26 cellular contexts compared by ENCODE assay signal in genomic region chr11:71249301-71249700, GRCh38. TPM values are rescaled to one million over a fixed set of nuclear protein-coding genes. Genes with fewer than 3 reads are reported as not detected.
DNase-seq lines count a peak whose midpoint lies in the region; ATAC-seq and TF ChIP-seq lines count a peak whose summit lies in the region.
"Had no signal": no experiment of that assay in that cellular context is flagged by ENCODE, and none has a peak within 500 bp of the region (broad histone marks: within the 10 kb centered on the region; RNA-seq: fewer than 3 reads in every experiment).

No MANE protein-coding gene starts in this region.

- no peak overlapping the region for H2AFZ ChIP-seq in PC-9

- no peaks in the 10 kb centered on the region for H3K9me3 Mint-ChIP-seq in Caco-2 (ENCODE audit: unreplicated experiment)
- no peaks in the 10 kb centered on the region for H3K9me3 Mint-ChIP-seq in progenitor cell of endocrine pancreas (ENCODE audit: low read depth)
- H3K9me3 Mint-ChIP-seq: activated CD4-positive, alpha-beta T cell treated with anti-CD3 and anti-CD28 coated beads, Interleukin-2, amount 10 ng/mL, durations not matched to agents 7 days and 5 days; CD4-positive, alpha-beta T cell; IgD-negative memory B cell; naive thymus-derived CD8-positive, alpha-beta T cell; T-helper 2 cell treated with Interferon-gamma antibody and Interleukin-4, amounts not matched to agents 5 μg/mL and 100 μg/mL, for 36 hours had no signal

- intact Hi-C loops in Caco-2 (cut with micrococcal nuclease; ENCODE audit: unreplicated experiment) = no loop called here
- intact Hi-C loops in PC-9 (cut with micrococcal nuclease; ENCODE audit: unreplicated experiment) = no loop called here
- intact Hi-C loops in gastrocnemius medialis (cut with DNase I; ENCODE audit: low total_unique reads) = no loop called here

- H3K36me3 ChIP-seq in Caco-2 (ENCODE audit: control insufficient read depth, insufficient read depth, low read length) = no peaks in the 10 kb centered on the region; the same call in none of the 2 replicates
- H3K36me3 ChIP-seq in PC-9 (ENCODE audit: low read depth) = no peaks in the 10 kb centered on the region
- no peaks in the 10 kb centered on the region for H3K36me3 ChIP-seq in iPS-18a (ENCODE audit: control insufficient read depth, low read depth, low read length)
- no peaks in the 10 kb centered on the region for H3K36me3 ChIP-seq in gastrocnemius medialis
- H3K36me3 ChIP-seq: breast epithelium, Peyer's patch, WERI-Rb-1 had no signal

- H3K4me3 Mint-ChIP-seq in Caco-2 (ENCODE audit: unreplicated experiment) (peak overlapping the region; percentile 83), progenitor cell of endocrine pancreas (ENCODE audit: low read depth) (peak overlapping the region; percentile 78)
- H3K4me3 Mint-ChIP-seq: activated CD4-positive, alpha-beta T cell treated with anti-CD3 and anti-CD28 coated beads, Interleukin-2, amount 10 ng/mL, durations not matched to agents 7 days and 5 days; activated naive CD8-positive, alpha-beta T cell; CD4-positive, alpha-beta T cell; naive thymus-derived CD8-positive, alpha-beta T cell; T-helper 2 cell treated with Interferon-gamma antibody and Interleukin-4, amounts not matched to agents 5 μg/mL and 100 μg/mL, for 36 hours had no signal

- H3K4me2 ChIP-seq in PC-9 = 0 out of 2 replicates have a peak overlapping the region, but pooled peaks have one; percentile 20

- H3K27ac Mint-ChIP-seq in Caco-2 (ENCODE audit: unreplicated experiment) (peak overlapping the region; percentile 82), progenitor cell of endocrine pancreas (no peak overlapping the region)
- H3K27ac Mint-ChIP-seq: activated CD4-positive, alpha-beta T cell treated with anti-CD3 and anti-CD28 coated beads, Interleukin-2, amount 10 ng/mL, durations not matched to agents 7 days and 5 days; activated naive CD8-positive, alpha-beta T cell; CD4-positive, alpha-beta T cell; IgD-negative memory B cell; naive thymus-derived CD8-positive, alpha-beta T cell; T-helper 2 cell treated with Interferon-gamma antibody and Interleukin-4, amounts not matched to agents 5 μg/mL and 100 μg/mL, for 36 hours had no signal

- TF ChIP-seq POLR2A in gastrocnemius medialis (IDR thresholded peaks at IDR 0.05) = no peak

- CTCF ChIA-PET in Caco-2 (lab: Charles Lee) = interaction anchor here (1.4 kb wide), 1 partner anchor 198 kb away, joined by 6 read pairs; the partner anchor contains the start of gene DHCR7
- CTCF ChIA-PET in PC-9 (lab: Charles Lee) = no interaction called here

- H3K36me3 Mint-ChIP-seq in Caco-2 (ENCODE audit: insufficient read depth, unreplicated experiment) (peaks cover 72% of the 10 kb centered on the region), progenitor cell of endocrine pancreas (ENCODE audit: insufficient read depth) (peaks cover under 1% of the 10 kb centered on the region)
- H3K36me3 Mint-ChIP-seq: activated naive CD8-positive, alpha-beta T cell had no signal

- in situ Hi-C loops in gastrocnemius medialis (cut with MboI; ENCODE audit: low sequenced_read_pairs in 4 of 4) = no loop called here

- H3K9ac ChIP-seq in iPS-18a (ENCODE audit: low read length) = no peak overlapping the region

- BruUV-seq in Caco-2 (replicated peaks; lab: Mats Ljungman, UMichigan) (TSS peak; percentile 11), PC-9 (replicated peaks; lab: Mats Ljungman, UMichigan) (TSS peak; percentile 9)

- H3K27me3 ChIP-seq in Caco-2 (replicated peaks; ENCODE audit: control insufficient read depth, insufficient read depth, low read length) (no peaks in the 10 kb centered on the region), PC-9 (ENCODE audit: insufficient read depth, low read depth) (no peaks in the 10 kb centered on the region), iPS-18a (ENCODE audit: control insufficient read depth, insufficient read depth, low read length) (peaks cover 17% of the 10 kb centered on the region), gastrocnemius medialis (peaks cover 49 to 80% (median 65%) of the 10 kb centered on the region in 3 donors)
- H3K27me3 ChIP-seq: Peyer's patch had no signal

- H3F3A ChIP-seq in PC-9 (ENCODE audit: insufficient read depth, low read depth) = peaks cover 23% of the 10 kb centered on the region

- peaks cover 55% of the 10 kb centered on the region for H3K79me2 ChIP-seq in PC-9 (ENCODE audit: low read depth)

- H3K4me1 Mint-ChIP-seq in Caco-2 (ENCODE audit: low read depth, unreplicated experiment) (peaks cover 37% of the 10 kb centered on the region), progenitor cell of endocrine pancreas (ENCODE audit: low read depth) (peaks cover 42% of the 10 kb centered on the region)

- ATAC-seq in GM21423 (IDR thresholded peaks at IDR 0.05; ENCODE audit: unreplicated experiment) (no peak), gastrocnemius medialis (no peak), GM21619 (IDR thresholded peaks at IDR 0.05; ENCODE audit: unreplicated experiment) (no peak)
- ATAC-seq: naive thymus-derived CD8-positive, alpha-beta T cell had no signal

- DNase-seq in Caco-2 (peak in 1 of 2 experiments; percentile 50), PC-9 (no peak), progenitor cell of endocrine pancreas (ENCODE audit: low spot score, unreplicated experiment) (no peak), gastrocnemius medialis (no peak)
- DNase-seq: activated CD4-positive, alpha-beta T cell treated with anti-CD3 and anti-CD28 coated beads, Interleukin-2, amount 10 ng/mL, durations not matched to agents 7 days and 5 days; CD4-positive, alpha-beta T cell; effector CD4-positive, alpha-beta T cell; MV-4-11; naive thymus-derived CD8-positive, alpha-beta T cell; NCI-H1436 treated with DMSO at 0.1 percent for 48 hours; NCI-H2081 treated with DMSO at 0.1 percent for 48 hours; NCI-H345; nucleus accumbens; SHP77; stimulated activated CD4-positive, alpha-beta T cell treated with anti-CD3 and anti-CD28 coated beads, Interleukin-4, amount 100 ng/mL, for 24 hours; WERI-Rb-1 had no signal

- H3K9me2 ChIP-seq in PC-9 (ENCODE audit: insufficient read depth) = no peaks in the 10 kb centered on the region

- H3K27me3 Mint-ChIP-seq in Caco-2 (ENCODE audit: insufficient read depth, unreplicated experiment) = no peaks in the 10 kb centered on the region
- H3K27me3 Mint-ChIP-seq in progenitor cell of endocrine pancreas = no peaks in the 10 kb centered on the region

- H3K4me1 ChIP-seq in Caco-2 = peaks cover 27% of the 10 kb centered on the region
- peaks cover 33% of the 10 kb centered on the region for H3K4me1 ChIP-seq in PC-9 (replicated peaks; ENCODE audit: insufficient read depth)
- peaks cover 68% of the 10 kb centered on the region for H3K4me1 ChIP-seq in iPS-18a (ENCODE audit: control insufficient read depth, low read depth, low read length)
- peaks cover 0 to 13% of the 10 kb centered on the region in 2 donors for H3K4me1 ChIP-seq in gastrocnemius medialis

- H3K4me3 ChIP-seq in Caco-2 (ENCODE audit: low read depth, low read length) (no peak overlapping the region), PC-9 (no peak overlapping the region), iPS-18a (ENCODE audit: low read length) (peak overlapping the region; percentile 1), gastrocnemius medialis (no peak overlapping the region)
- H3K4me3 ChIP-seq: breast epithelium, Peyer's patch had no signal

- H3K9me3 ChIP-seq in Caco-2 = no peaks in the 10 kb centered on the region
- no peaks in the 10 kb centered on the region for H3K9me3 ChIP-seq in PC-9 (ENCODE audit: insufficient read depth, low read depth)
- no peaks in the 10 kb centered on the region for H3K9me3 ChIP-seq in iPS-18a (ENCODE audit: control insufficient read depth, low read depth, low read length)
- no peaks in the 10 kb centered on the region for H3K9me3 ChIP-seq in gastrocnemius medialis
- H3K9me3 ChIP-seq: breast epithelium, Peyer's patch had no signal

- no peak overlapping the region for H3K27ac ChIP-seq in PC-9
- no peak overlapping the region for H3K27ac ChIP-seq in iPS-18a (ENCODE audit: low read length)
- no peak overlapping the region for H3K27ac ChIP-seq in gastrocnemius medialis
- H3K27ac ChIP-seq: breast epithelium, epithelial cell of prostate, Peyer's patch, WERI-Rb-1 had no signal

- no peak for TF ChIP-seq CTCF in Caco-2 (IDR thresholded peaks at IDR 0.05; ENCODE audit: insufficient read depth in 1 of 2, low read depth in 1 of 2, low read length in 1 of 2, severe bottlenecking in 1 of 2, unreplicated experiment in 1 of 2)
- TF ChIP-seq CTCF in PC-9 (conservative IDR thresholded peaks at IDR 0.05) = no peak
- no peak for TF ChIP-seq CTCF in progenitor cell of endocrine pancreas (IDR thresholded peaks at IDR 0.05; ENCODE audit: unreplicated experiment)
- TF ChIP-seq CTCF in gastrocnemius medialis (IDR thresholded peaks at IDR 0.05 in 4 of 5, conservative IDR thresholded peaks at IDR 0.05 in 1 of 5) = no peak

- POLR2A ChIA-PET in Caco-2 (lab: Charles Lee) = no interaction called here
- POLR2A ChIA-PET in PC-9 (lab: Charles Lee; ENCODE audit: unreplicated experiment) = no interaction called here

- H4K20me1 ChIP-seq in PC-9 (ENCODE audit: insufficient read depth) = peaks cover 19% of the 10 kb centered on the region

RNA-seq across cellular contexts. Expression of gene SHANK2, which starts 3.1 kb away (rescaled TPM):
- 175 and 177 TPM in 2 replicates for total RNA-seq in Caco-2 (2022)
- total RNA-seq in PC-9 (2021) = 49.2 and 50.5 TPM in 2 replicates
- total RNA-seq in progenitor cell of endocrine pancreas = 97.8 and 104 TPM in 2 replicates
- total RNA-seq in gastrocnemius medialis = under 1 TPM in 1 of 4 donors, not detected in 3; 0.40 TPM
- total RNA-seq: activated CD4-positive, alpha-beta T cell treated with anti-CD3 and anti-CD28 coated beads, Interleukin-2, amount 10 ng/mL, durations not matched to agents 7 days and 5 days; activated CD8-positive, alpha-beta memory T cell treated with anti-CD3 and anti-CD28 coated beads for 36 hours; CD4-positive, alpha-beta T cell; naive thymus-derived CD8-positive, alpha-beta T cell had no signal

Comparison
In these comparisons a context has a peak if more than half of its experiments do, and no peak if none do; other contexts are left out.
1. RNA of gene SHANK2, which starts 3.1 kb away (total RNA-seq): 175 to 177 TPM in Caco-2, 97.8 to 104 TPM in progenitor cell of endocrine pancreas and 49.2 to 50.5 TPM in PC-9; 0.40 TPM in gastrocnemius medialis; every median in the first group is over 10 times any median in the second.